ENCODE assay signal across 13 cellular contexts in genomic region chr1:154436433-154436832, GRCh38.
"Had no signal": no experiment of that assay in that cellular context is flagged by ENCODE, and none has a peak within 500 bp of the region (broad histone marks: within the 10 kb centered on the region; RNA-seq: fewer than 3 reads in every experiment).

No MANE protein-coding gene starts in this region.

- H3K9me3 ChIP-seq: adrenal gland, thyroid gland had no signal

- H3K27me3 Mint-ChIP-seq: activated CD4-positive, alpha-beta memory T cell treated with anti-CD3 and anti-CD28 coated beads for 36 hours; activated CD4-positive, alpha-beta T cell treated with anti-CD3 and anti-CD28 coated beads for 36 hours had no signal

- ATAC-seq: activated CD4-positive, alpha-beta T cell treated with anti-CD3 and anti-CD28 coated beads for 36 hours; activated CD8-positive, alpha-beta memory T cell treated with anti-CD3 and anti-CD28 coated beads, Interleukin-2, amount 10 ng/mL, durations not matched to agents 7 days and 5 days; esophagus mucosa; stimulated activated effector memory CD8-positive, alpha-beta T cell treated with anti-CD3 and anti-CD28 coated beads, Interleukin-12 subunit alpha, Interleukin-12 subunit beta, amount 100 ng/mL, for 72 hours had no signal

- H3K36me3 Mint-ChIP-seq: activated CD8-positive, alpha-beta memory T cell treated with anti-CD3 and anti-CD28 coated beads, Interleukin-2, amount 10 ng/mL, durations not matched to agents 7 days and 5 days had no signal

- DNase-seq: activated CD4-positive, alpha-beta memory T cell treated with anti-CD3 and anti-CD28 coated beads for 36 hours; activated CD4-positive, alpha-beta T cell treated with anti-CD3 and anti-CD28 coated beads for 36 hours; activated CD8-positive, alpha-beta memory T cell treated with anti-CD3 and anti-CD28 coated beads, Interleukin-2, amount 10 ng/mL, durations not matched to agents 7 days and 5 days; activated naive CD4-positive, alpha-beta T cell treated with anti-CD3 and anti-CD28 coated beads, Interleukin-2, amount 50 U/mL, for 16 hours; activated T-cell treated with anti-CD3 and anti-CD28 coated beads, Interleukin-2, amount 50 U/mL, for 1 hour; adrenal gland; kidney glomerular epithelial cell; thyroid gland had no signal

- H3K27ac Mint-ChIP-seq: activated CD4-positive, alpha-beta memory T cell treated with anti-CD3 and anti-CD28 coated beads for 36 hours; activated CD4-positive, alpha-beta T cell treated with anti-CD3 and anti-CD28 coated beads for 36 hours; activated CD8-positive, alpha-beta memory T cell treated with anti-CD3 and anti-CD28 coated beads, Interleukin-2, amount 10 ng/mL, durations not matched to agents 7 days and 5 days; stimulated activated effector memory CD8-positive, alpha-beta T cell treated with anti-CD3 and anti-CD28 coated beads, Interleukin-12 subunit alpha, Interleukin-12 subunit beta, amount 100 ng/mL, for 72 hours had no signal

- FAIRE-seq: endometrium had no signal

- H3K9me3 Mint-ChIP-seq: activated CD4-positive, alpha-beta memory T cell treated with anti-CD3 and anti-CD28 coated beads for 36 hours; stimulated activated effector memory CD8-positive, alpha-beta T cell treated with anti-CD3 and anti-CD28 coated beads, Interleukin-12 subunit alpha, Interleukin-12 subunit beta, amount 100 ng/mL, for 72 hours had no signal

- H3K4me3 Mint-ChIP-seq: activated CD4-positive, alpha-beta memory T cell treated with anti-CD3 and anti-CD28 coated beads for 36 hours; activated CD4-positive, alpha-beta T cell treated with anti-CD3 and anti-CD28 coated beads for 36 hours; activated CD8-positive, alpha-beta memory T cell treated with anti-CD3 and anti-CD28 coated beads, Interleukin-2, amount 10 ng/mL, durations not matched to agents 7 days and 5 days; neural crest cell; stimulated activated effector memory CD8-positive, alpha-beta T cell treated with anti-CD3 and anti-CD28 coated beads, Interleukin-12 subunit alpha, Interleukin-12 subunit beta, amount 100 ng/mL, for 72 hours had no signal

- H3K4me3 ChIP-seq: adrenal gland, cardiac muscle cell, thyroid gland had no signal

- H3K27me3 ChIP-seq: adrenal gland, cardiac muscle cell, thyroid gland had no signal

- H3K36me3 ChIP-seq: cardiac muscle cell had no signal

- H3K27ac ChIP-seq: cardiac muscle cell, thyroid gland had no signal
